12 cellular contexts compared by ENCODE assay signal in genomic region chr11:62399868-62400245, GRCh38. TPM values are rescaled to one million over a fixed set of nuclear protein-coding genes. Genes with fewer than 3 reads are reported as not detected.
DNase-seq lines count a peak whose midpoint lies in the region; ATAC-seq and TF ChIP-seq lines count a peak whose summit lies in the region.
"Had no signal": no experiment of that assay in that cellular context is flagged by ENCODE, and none has a peak within 500 bp of the region (broad histone marks: within the 10 kb centered on the region; RNA-seq: fewer than 3 reads in every experiment).

No MANE protein-coding gene starts in this region.

- H3K9me3 ChIP-seq in esophagus muscularis mucosa (no peaks in the 10 kb centered on the region), tibial artery (no peaks in the 10 kb centered on the region)
- H3K9me3 ChIP-seq in naive thymus-derived CD4-positive, alpha-beta T cell (ENCODE audit: control insufficient read depth in 2 of 3, low read length in 3 of 3), result no peaks in the 10 kb centered on the region
- H3K9me3 ChIP-seq: colonic mucosa had no signal

- no peaks in the 10 kb centered on the region for H3K27me3 Mint-ChIP-seq in T-cell
- H3K27me3 Mint-ChIP-seq in naive thymus-derived CD4-positive, alpha-beta T cell, result no peaks in the 10 kb centered on the region
- peaks cover 0 to 4% (median 0%) of the 10 kb centered on the region in 3 donors for H3K27me3 Mint-ChIP-seq in CD14-positive monocyte (ENCODE audit: low read depth in 3 of 3)
- H3K27me3 Mint-ChIP-seq: CD4-positive, alpha-beta memory T cell had no signal

- no peak for ATAC-seq in T-cell (replicated peaks in 1 of 4)
- ATAC-seq in naive thymus-derived CD4-positive, alpha-beta T cell, result no peak

- no peaks in the 10 kb centered on the region for H3K9me3 Mint-ChIP-seq in T-cell
- H3K9me3 Mint-ChIP-seq in naive thymus-derived CD4-positive, alpha-beta T cell, result peaks cover 0 to 2% (median 0%) of the 10 kb centered on the region in 11 donors
- H3K9me3 Mint-ChIP-seq in CD14-positive monocyte, result peaks cover 0 to 2% (median 0%) of the 10 kb centered on the region in 7 donors

- no peak for TF ChIP-seq POLR2A in esophagus muscularis mucosa (IDR thresholded peaks at IDR 0.05; ENCODE audit: low read depth)

- H3K4me1 Mint-ChIP-seq in T-cell, result peaks cover 42 to 58% (median 54%) of the 10 kb centered on the region in 3 donors
- H3K4me1 Mint-ChIP-seq in naive thymus-derived CD4-positive, alpha-beta T cell, result peaks cover 25 to 63% (median 50%) of the 10 kb centered on the region in 7 donors
- peaks cover 45% of the 10 kb centered on the region for H3K4me1 Mint-ChIP-seq in CD14-positive monocyte

- no peak for TF ChIP-seq CTCF in esophagus muscularis mucosa (IDR thresholded peaks at IDR 0.05)
- TF ChIP-seq CTCF in tibial artery (IDR thresholded peaks at IDR 0.05), result no peak
- TF ChIP-seq CTCF in CD14-positive monocyte (IDR thresholded peaks at IDR 0.05), result no peak

- peak overlapping the region; percentile 74 to 83 (median 80) for H3K27ac ChIP-seq in esophagus muscularis mucosa (replicated peaks in 1 of 4)
- peak overlapping the region; percentile 39 for H3K27ac ChIP-seq in naive thymus-derived CD4-positive, alpha-beta T cell (ENCODE audit: low read depth, low read length)
- H3K27ac ChIP-seq in tibial artery, result peak overlapping the region; percentile 79 to 82

- H3K36me3 Mint-ChIP-seq in T-cell, result no peaks in the 10 kb centered on the region
- H3K36me3 Mint-ChIP-seq in naive thymus-derived CD4-positive, alpha-beta T cell, result peaks cover 0 to 2% (median 0%) of the 10 kb centered on the region in 5 donors
- peaks cover 2 to 3% of the 10 kb centered on the region in 2 donors for H3K36me3 Mint-ChIP-seq in CD14-positive monocyte
- H3K36me3 Mint-ChIP-seq: CD4-positive, alpha-beta memory T cell had no signal

- intact Hi-C loops in esophagus muscularis mucosa (cut with DNase I), result loop anchor here (5.0 kb wide), 1 partner anchor 142 kb away; no protein-coding TSS in a partner anchor
- intact Hi-C loops in naive thymus-derived CD4-positive, alpha-beta T cell (cut with micrococcal nuclease), result loop anchor here in 1 of 2 donors (5.0 kb wide), 1 partner anchor 482 kb away; the partner anchor contains the start of gene SLC3A2
- intact Hi-C loops in tibial artery (cut with DNase I; ENCODE audit: low total_unique reads), result loop anchor here (5.0 to 10.0 kb wide), 2 partner anchors 142 to 295 kb away; no protein-coding TSS in a partner anchor
- intact Hi-C loops in CD14-positive monocyte (cut with micrococcal nuclease), result loop anchor here (5.0 to 10.0 kb wide), 2 partner anchors 287 to 295 kb away; partner anchors contain the start of gene LRRN4CL (in 1 of the 2)

- no peak for TF ChIP-seq EP300 in esophagus muscularis mucosa (IDR thresholded peaks at IDR 0.05)

- CTCF ChIA-PET in T-cell (lab: Charles Lee), result interaction anchor here in 1 of 2 donors (1.2 kb wide), 1 partner anchor 8 kb away, joined by 3 read pairs; no protein-coding TSS in a partner anchor
- CTCF ChIA-PET in naive thymus-derived CD4-positive, alpha-beta T cell (lab: Charles Lee), result interaction anchor here (0.6 to 2.3 kb wide), 6 partner anchors 10 to 296 kb away, joined by 3 to 9 read pairs (median 4); no protein-coding TSS in a partner anchor

- POLR2A ChIA-PET in T-cell (lab: Charles Lee), result no interaction called here
- POLR2A ChIA-PET in naive thymus-derived CD4-positive, alpha-beta T cell (lab: Charles Lee), result interaction anchor here (0.8 to 3.4 kb wide), 10 partner anchors 11 to 455 kb away, joined by 3 to 20 read pairs (median 4); partner anchors contain the start of genes C11orf98, CSKMT, EEF1G and INTS5

- DNase-seq in T-cell (no peak), esophagus muscularis mucosa (ENCODE audit: extremely low spot score) (no peak), tibial artery (no peak), pons (ENCODE audit: low spot score) (no peak), CD14-positive monocyte (ENCODE audit: low spot score) (no peak), C1 segment of cervical spinal cord (lab: John Stamatoyannopoulos, UW) (no peak)
- no peak for DNase-seq in naive thymus-derived CD4-positive, alpha-beta T cell
- DNase-seq: activated CD4-positive, alpha-beta T cell treated with anti-CD3 and anti-CD28 coated beads for 4 hours; CD4-positive, alpha-beta memory T cell; colonic mucosa; T-helper 1 cell had no signal

- H3K36me3 ChIP-seq in esophagus muscularis mucosa (no peaks in the 10 kb centered on the region), tibial artery (no peaks in the 10 kb centered on the region)
- no peaks in the 10 kb centered on the region for H3K36me3 ChIP-seq in naive thymus-derived CD4-positive, alpha-beta T cell (ENCODE audit: control insufficient read depth in 2 of 3, insufficient read depth in 3 of 3, low read length in 3 of 3)
- H3K36me3 ChIP-seq: colonic mucosa had no signal

- H3K4me1 ChIP-seq in esophagus muscularis mucosa, result peaks cover 63 to 89% (median 89%) of the 10 kb centered on the region in 4 donors
- peaks cover 18 to 44% of the 10 kb centered on the region in 2 donors for H3K4me1 ChIP-seq in naive thymus-derived CD4-positive, alpha-beta T cell (ENCODE audit: control insufficient read depth in 2 of 2, insufficient read depth in 2 of 2, low read length in 2 of 2)
- H3K4me1 ChIP-seq in tibial artery, result peaks cover 8 to 78% (median 67%) of the 10 kb centered on the region in 4 donors
- H3K4me1 ChIP-seq: colonic mucosa had no signal

- H3K4me3 ChIP-seq in esophagus muscularis mucosa (peak overlapping the region in 1 of 4 donors; percentile 3), tibial artery (no peak overlapping the region)
- no peak overlapping the region for H3K4me3 ChIP-seq in naive thymus-derived CD4-positive, alpha-beta T cell (ENCODE audit: low read length)
- H3K4me3 ChIP-seq: colonic mucosa had no signal

- WGBS in esophagus muscularis mucosa, result 49% methylated on average over 7 of the region's 7 CpGs

- peak overlapping the region in 1 of 3 donors; percentile 55 for H3K4me3 Mint-ChIP-seq in T-cell
- H3K4me3 Mint-ChIP-seq in naive thymus-derived CD4-positive, alpha-beta T cell, result peak overlapping the region in 3 of 10 donors; percentile 37 to 43 (median 38)
- no peak overlapping the region for H3K4me3 Mint-ChIP-seq in CD14-positive monocyte

- H3K27ac Mint-ChIP-seq in T-cell (peak overlapping the region; percentile 1 to 36), CD14-positive monocyte (no peak overlapping the region)
- peak overlapping the region in 5 of 9 donors; percentile 49 to 83 (median 77) for H3K27ac Mint-ChIP-seq in naive thymus-derived CD4-positive, alpha-beta T cell

- H3K27me3 ChIP-seq in esophagus muscularis mucosa, result no peaks in the 10 kb centered on the region
- H3K27me3 ChIP-seq in naive thymus-derived CD4-positive, alpha-beta T cell (ENCODE audit: control insufficient read depth in 2 of 2, insufficient read depth in 2 of 2, low read length in 2 of 2), result no peaks in the 10 kb centered on the region
- no peaks in the 10 kb centered on the region for H3K27me3 ChIP-seq in tibial artery
- H3K27me3 ChIP-seq: colonic mucosa had no signal

RNA-seq across cellular contexts. Expression of gene SCGB1A1, which starts 19.0 kb away (rescaled TPM):
- total RNA-seq in T-cell, result 1 to 10 TPM in 2 of 5 donors, not detected in 3; 1.8 to 3.2 TPM
- 1 to 10 TPM in 1 of 4 donors, not detected in 3; 3.0 TPM for total RNA-seq in esophagus muscularis mucosa
- not detected for total RNA-seq in naive thymus-derived CD4-positive, alpha-beta T cell
- not detected for polyA plus RNA-seq in naive thymus-derived CD4-positive, alpha-beta T cell
- polyA plus RNA-seq in CD14-positive monocyte, result not detected
- total RNA-seq: CD4-positive, alpha-beta memory T cell; fibroblast of villous mesenchyme had no signal
- polyA plus RNA-seq: CD4-positive, alpha-beta memory T cell had no signal

Comparison
In these comparisons a context has a peak if more than half of its experiments do, and no peak if none do; other contexts are left out.
1. H3K27ac Mint-ChIP-seq: peak in T-cell (2 of 2) and naive thymus-derived CD4-positive, alpha-beta T cell (5 of 9); none in CD14-positive monocyte (0 of 7).
2. Peak in every context shown above with its lines, with median percentiles within 50 percentile points of each other: H3K27ac ChIP-seq.